ENCODE assay signal across 28 cellular contexts in genomic region chr2:179853108-179853507, GRCh38. TPM values are rescaled to one million over a fixed set of nuclear protein-coding genes. Genes with fewer than 3 reads are reported as not detected.
"Had no signal": no experiment of that assay in that cellular context is flagged by ENCODE, and none has a peak within 500 bp of the region (broad histone marks: within the 10 kb centered on the region; RNA-seq: fewer than 3 reads in every experiment).

No MANE protein-coding gene starts in this region.

- ATAC-seq: SK-N-SH treated with all-trans-retinoic acid at 6 μM for 48 hours, T-cell had no signal

- H3K27ac Mint-ChIP-seq: T-cell had no signal

- H3K9me3 Mint-ChIP-seq: T-cell had no signal

- H3K9me3 ChIP-seq: Peyer's patch, SJCRH30 had no signal

- H3K27ac ChIP-seq: Peyer's patch, SJCRH30, SK-N-MC had no signal

- H3K4me3 ChIP-seq: Peyer's patch, SJCRH30, SK-N-MC had no signal

- H3K36me3 ChIP-seq: Peyer's patch, SJCRH30 had no signal

- H3K4me1 ChIP-seq: Peyer's patch, SJCRH30 had no signal

- H3K4me3 Mint-ChIP-seq: T-cell had no signal

- H3K4me1 Mint-ChIP-seq: T-cell had no signal

- DNase-seq: Kasumi-1, MM.1S, MV-4-11, NCI-H1092, NCI-H1105, NCI-H1417 treated with DMSO at 0.1 percent for 48 hours, NCI-H1436 treated with DMSO at 0.1 percent for 48 hours, NCI-H1694 treated with DMSO at 0.1 percent for 48 hours, NCI-H187 treated with DMSO at 0.1 percent for 48 hours, NCI-H2029, NCI-H2081, NCI-H2171 treated with DMSO at 0.1 percent for 48 hours, NCI-H2227 treated with DMSO at 0.1 percent for 48 hours, NCI-H345, NCI-H446, NCI-H510A treated with DMSO at 0.1 percent for 48 hours, NCI-H524 treated with DMSO at 0.1 percent for 48 hours, NCI-H526 treated with DMSO at 0.1 percent for 48 hours, NCI-H774, Peyer's patch, Right ventricle myocardium superior, RPMI8226, SIG-M5, SJCRH30, T-cell had no signal

- H3K27me3 ChIP-seq: Peyer's patch, SJCRH30 had no signal

- H3K36me3 Mint-ChIP-seq: T-cell had no signal

RNA-seq across cellular contexts. Expression of gene ZNF385B, which starts 8.3 kb away (rescaled TPM):
- total RNA-seq: SK-MEL-5 had no signal
